9 cellular contexts compared by ENCODE assay signal in the genomic region with DNA sequence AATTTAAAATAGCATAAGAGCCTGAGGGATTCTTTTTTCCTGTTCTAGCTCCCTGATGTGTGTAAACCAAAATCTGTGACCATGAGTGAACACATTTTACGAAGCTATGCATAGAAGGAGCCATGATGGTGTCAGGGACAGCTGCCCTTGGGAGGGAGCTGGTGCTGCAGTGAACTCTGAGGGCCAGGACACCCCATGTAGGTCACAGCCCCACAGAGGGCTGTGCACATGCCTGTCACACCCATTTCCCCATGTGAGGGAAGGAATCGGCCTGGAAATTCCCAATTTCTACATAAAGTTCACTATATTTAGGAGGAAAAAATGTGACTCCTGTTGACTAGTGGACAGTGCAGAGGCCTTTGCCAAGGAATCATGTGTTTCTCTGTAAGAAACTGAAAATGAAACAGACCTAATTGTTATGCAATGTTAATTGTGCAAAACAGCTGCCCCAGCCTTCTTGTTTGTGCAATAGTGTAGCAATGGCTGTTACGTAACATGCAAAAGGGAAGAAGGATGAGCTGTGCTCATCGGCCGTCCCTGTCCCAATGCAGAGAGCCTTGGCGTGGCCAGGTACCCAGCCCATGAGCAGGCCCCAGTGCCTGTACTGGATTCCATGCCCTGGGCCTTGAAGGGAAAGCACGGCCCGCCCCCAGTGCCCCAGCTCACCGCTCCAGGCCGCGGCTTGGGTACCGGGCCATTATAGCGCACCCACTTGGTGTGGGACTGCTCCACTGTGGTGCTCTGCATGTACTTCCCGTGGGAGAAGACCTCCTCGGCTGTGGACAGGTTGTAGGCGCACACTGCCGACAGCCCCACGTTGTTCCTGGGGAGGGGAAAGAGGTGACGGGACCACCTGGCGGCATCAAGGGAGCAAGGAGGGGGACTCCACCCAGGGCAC.
DNase-seq lines count a peak whose midpoint lies in the region; ATAC-seq and TF ChIP-seq lines count a peak whose summit lies in the region.
"Had no signal": no experiment of that assay in that cellular context is flagged by ENCODE, and none has a peak within 500 bp of the region (broad histone marks: within the 10 kb centered on the region; RNA-seq: fewer than 3 reads in every experiment).

No MANE protein-coding gene starts in this region.

- no peak for ATAC-seq in CD8-positive, alpha-beta T cell
- ATAC-seq in gastroesophageal sphincter (peak; percentile 90), HG02970 (IDR thresholded peaks at IDR 0.05; ENCODE audit: low FRiP score, unreplicated experiment) (no peak), GM19324 (IDR thresholded peaks at IDR 0.05; ENCODE audit: low FRiP score, unreplicated experiment) (no peak)
- ATAC-seq in activated T-helper 17 cell treated with anti-CD3 and anti-CD28 coated beads, Interleukin-2, amount 50 U/mL, for 72 hours (replicated peaks) = no peak

- no peak for TF ChIP-seq EP300 in gastroesophageal sphincter (IDR thresholded peaks at IDR 0.05)

- TF ChIP-seq POLR2A in gastroesophageal sphincter (IDR thresholded peaks at IDR 0.05) = no peak

- H3K36me3 ChIP-seq in CD8-positive, alpha-beta T cell (ENCODE audit: insufficient read depth, low read length) = peaks cover 96% of the 10 kb centered on the region
- H3K36me3 ChIP-seq in gastroesophageal sphincter = peaks cover 0 to 100% of the 10 kb centered on the region in 2 donors
- peaks cover 6% of the 10 kb centered on the region for H3K36me3 ChIP-seq in rectal smooth muscle tissue (ENCODE audit: control insufficient read depth, insufficient read depth, low read length)

- peak overlapping the region; percentile 32 for H3K27ac Mint-ChIP-seq in CD8-positive, alpha-beta T cell
- H3K27ac Mint-ChIP-seq in activated T-helper 17 cell treated with anti-CD3 and anti-CD28 coated beads, Interleukin-2, amount 50 U/mL, for 72 hours = no peak overlapping the region
- H3K27ac Mint-ChIP-seq: progenitor cell of endocrine pancreas had no signal

- no peaks in the 10 kb centered on the region for H3K27me3 ChIP-seq in CD8-positive, alpha-beta T cell (ENCODE audit: insufficient read depth, low read length)
- H3K27me3 ChIP-seq in gastroesophageal sphincter = no peaks in the 10 kb centered on the region
- H3K27me3 ChIP-seq in rectal smooth muscle tissue (ENCODE audit: control insufficient read depth, insufficient read depth, low read length) = no peaks in the 10 kb centered on the region

- DNase-seq in CD8-positive, alpha-beta T cell = no peak
- DNase-seq in SKM-1 treated with dmso at 0.1 percent for 144 hours (lab: John Stamatoyannopoulos, UW; ENCODE audit: unreplicated experiment) (peak; percentile 86), DMS79 treated with DMSO at 0.1 percent for 48 hours (lab: John Stamatoyannopoulos, UW) (no peak)

- no peaks in the 10 kb centered on the region for H3K27me3 Mint-ChIP-seq in CD8-positive, alpha-beta T cell (ENCODE audit: low read depth)
- no peaks in the 10 kb centered on the region for H3K27me3 Mint-ChIP-seq in activated T-helper 17 cell treated with anti-CD3 and anti-CD28 coated beads, Interleukin-2, amount 50 U/mL, for 72 hours
- H3K27me3 Mint-ChIP-seq: progenitor cell of endocrine pancreas had no signal

- no peak overlapping the region for H3K4me3 ChIP-seq in CD8-positive, alpha-beta T cell (ENCODE audit: low read depth, low read length)
- no peak overlapping the region for H3K4me3 ChIP-seq in gastroesophageal sphincter
- no peak overlapping the region for H3K4me3 ChIP-seq in rectal smooth muscle tissue (ENCODE audit: low read length)

- H3K9ac ChIP-seq in rectal smooth muscle tissue (ENCODE audit: low read length) = no peak overlapping the region

- no peak overlapping the region for H3K27ac ChIP-seq in CD8-positive, alpha-beta T cell (ENCODE audit: low read depth, low read length)
- H3K27ac ChIP-seq in gastroesophageal sphincter = peak overlapping the region in 3 of 4 donors; percentile 51 to 73 (median 58)
- peak overlapping the region; percentile 39 for H3K27ac ChIP-seq in rectal smooth muscle tissue (ENCODE audit: low read depth, low read length)

- H3K4me1 ChIP-seq in CD8-positive, alpha-beta T cell (ENCODE audit: insufficient read depth, low read length) = no peaks in the 10 kb centered on the region
- H3K4me1 ChIP-seq in gastroesophageal sphincter (peaks cover 0 to 16% (median 0%) of the 10 kb centered on the region in 3 donors), rectal smooth muscle tissue (ENCODE audit: control insufficient read depth, insufficient read depth, low read length) (no peaks in the 10 kb centered on the region)

- H3K4me1 Mint-ChIP-seq in CD8-positive, alpha-beta T cell (ENCODE audit: low read depth) = peaks cover 3% of the 10 kb centered on the region
- H3K4me1 Mint-ChIP-seq in activated T-helper 17 cell treated with anti-CD3 and anti-CD28 coated beads, Interleukin-2, amount 50 U/mL, for 72 hours = peaks cover 10% of the 10 kb centered on the region

- no peak overlapping the region for H3K4me3 Mint-ChIP-seq in CD8-positive, alpha-beta T cell
- no peak overlapping the region for H3K4me3 Mint-ChIP-seq in activated T-helper 17 cell treated with anti-CD3 and anti-CD28 coated beads, Interleukin-2, amount 50 U/mL, for 72 hours

- no peaks in the 10 kb centered on the region for H3K9me3 ChIP-seq in CD8-positive, alpha-beta T cell (ENCODE audit: low read length)
- no peaks in the 10 kb centered on the region for H3K9me3 ChIP-seq in gastroesophageal sphincter

- intact Hi-C loops in CD8-positive, alpha-beta T cell (cut with DNase I, micrococcal nuclease) = no loop called here

- H3K9me3 Mint-ChIP-seq in CD8-positive, alpha-beta T cell = no peaks in the 10 kb centered on the region
- no peaks in the 10 kb centered on the region for H3K9me3 Mint-ChIP-seq in activated T-helper 17 cell treated with anti-CD3 and anti-CD28 coated beads, Interleukin-2, amount 50 U/mL, for 72 hours

- POLR2A ChIA-PET in CD8-positive, alpha-beta T cell (lab: Charles Lee) = interaction anchor here (0.7 to 0.8 kb wide), 2 partner anchors 16 to 34 kb away, joined by 3 to 4 read pairs; no protein-coding TSS in a partner anchor

- 69 to 78% methylated on average over 4 to 5 of the region's 20 CpGs for WGBS in gastroesophageal sphincter (ENCODE audit: low coverage in 1 of 2), 2 donors

- CTCF ChIA-PET in CD8-positive, alpha-beta T cell (lab: Charles Lee) = interaction anchor here (0.9 to 1.1 kb wide), 3 partner anchors 14 to 161 kb away, joined by 3 to 4 read pairs (median 3); no protein-coding TSS in a partner anchor

- no peak for TF ChIP-seq CTCF in CD8-positive, alpha-beta T cell (IDR thresholded peaks at IDR 0.05)
- no peak for TF ChIP-seq CTCF in gastroesophageal sphincter (IDR thresholded peaks at IDR 0.05)

- peaks cover 96% of the 10 kb centered on the region for H3K36me3 Mint-ChIP-seq in CD8-positive, alpha-beta T cell
- peaks cover 98% of the 10 kb centered on the region for H3K36me3 Mint-ChIP-seq in activated T-helper 17 cell treated with anti-CD3 and anti-CD28 coated beads, Interleukin-2, amount 50 U/mL, for 72 hours (ENCODE audit: low read depth)
